Comparison of ENCODE assay signal across 1 cellular context in the genomic region with DNA sequence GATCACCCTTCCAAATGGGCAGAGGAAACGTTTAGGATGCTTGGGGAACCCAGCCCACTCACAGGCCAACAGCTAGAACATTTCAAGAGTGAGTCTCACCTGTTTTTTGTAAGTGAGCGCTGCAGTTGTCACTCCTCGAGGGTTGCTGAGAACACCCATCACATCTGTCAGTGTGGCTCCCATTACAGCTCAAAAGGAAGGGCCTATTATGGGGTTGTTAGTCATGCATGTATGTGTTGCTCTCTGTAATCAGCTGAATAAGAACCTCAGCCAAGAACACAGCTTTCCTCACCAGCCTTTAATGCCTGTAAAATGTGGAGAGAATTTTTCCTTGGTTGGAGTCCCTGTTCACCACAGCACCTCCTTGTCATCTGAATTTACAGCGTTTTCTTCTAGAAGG.
TF ChIP-seq lines count a peak whose summit lies in the region.

No MANE protein-coding gene starts in this region.

TF ChIP-seq in GM23338, 12 proteins besides CTCF, POLR2A, EP300 and RAD21 (continued from another document):
- TF ChIP-seq, protein P1, sequence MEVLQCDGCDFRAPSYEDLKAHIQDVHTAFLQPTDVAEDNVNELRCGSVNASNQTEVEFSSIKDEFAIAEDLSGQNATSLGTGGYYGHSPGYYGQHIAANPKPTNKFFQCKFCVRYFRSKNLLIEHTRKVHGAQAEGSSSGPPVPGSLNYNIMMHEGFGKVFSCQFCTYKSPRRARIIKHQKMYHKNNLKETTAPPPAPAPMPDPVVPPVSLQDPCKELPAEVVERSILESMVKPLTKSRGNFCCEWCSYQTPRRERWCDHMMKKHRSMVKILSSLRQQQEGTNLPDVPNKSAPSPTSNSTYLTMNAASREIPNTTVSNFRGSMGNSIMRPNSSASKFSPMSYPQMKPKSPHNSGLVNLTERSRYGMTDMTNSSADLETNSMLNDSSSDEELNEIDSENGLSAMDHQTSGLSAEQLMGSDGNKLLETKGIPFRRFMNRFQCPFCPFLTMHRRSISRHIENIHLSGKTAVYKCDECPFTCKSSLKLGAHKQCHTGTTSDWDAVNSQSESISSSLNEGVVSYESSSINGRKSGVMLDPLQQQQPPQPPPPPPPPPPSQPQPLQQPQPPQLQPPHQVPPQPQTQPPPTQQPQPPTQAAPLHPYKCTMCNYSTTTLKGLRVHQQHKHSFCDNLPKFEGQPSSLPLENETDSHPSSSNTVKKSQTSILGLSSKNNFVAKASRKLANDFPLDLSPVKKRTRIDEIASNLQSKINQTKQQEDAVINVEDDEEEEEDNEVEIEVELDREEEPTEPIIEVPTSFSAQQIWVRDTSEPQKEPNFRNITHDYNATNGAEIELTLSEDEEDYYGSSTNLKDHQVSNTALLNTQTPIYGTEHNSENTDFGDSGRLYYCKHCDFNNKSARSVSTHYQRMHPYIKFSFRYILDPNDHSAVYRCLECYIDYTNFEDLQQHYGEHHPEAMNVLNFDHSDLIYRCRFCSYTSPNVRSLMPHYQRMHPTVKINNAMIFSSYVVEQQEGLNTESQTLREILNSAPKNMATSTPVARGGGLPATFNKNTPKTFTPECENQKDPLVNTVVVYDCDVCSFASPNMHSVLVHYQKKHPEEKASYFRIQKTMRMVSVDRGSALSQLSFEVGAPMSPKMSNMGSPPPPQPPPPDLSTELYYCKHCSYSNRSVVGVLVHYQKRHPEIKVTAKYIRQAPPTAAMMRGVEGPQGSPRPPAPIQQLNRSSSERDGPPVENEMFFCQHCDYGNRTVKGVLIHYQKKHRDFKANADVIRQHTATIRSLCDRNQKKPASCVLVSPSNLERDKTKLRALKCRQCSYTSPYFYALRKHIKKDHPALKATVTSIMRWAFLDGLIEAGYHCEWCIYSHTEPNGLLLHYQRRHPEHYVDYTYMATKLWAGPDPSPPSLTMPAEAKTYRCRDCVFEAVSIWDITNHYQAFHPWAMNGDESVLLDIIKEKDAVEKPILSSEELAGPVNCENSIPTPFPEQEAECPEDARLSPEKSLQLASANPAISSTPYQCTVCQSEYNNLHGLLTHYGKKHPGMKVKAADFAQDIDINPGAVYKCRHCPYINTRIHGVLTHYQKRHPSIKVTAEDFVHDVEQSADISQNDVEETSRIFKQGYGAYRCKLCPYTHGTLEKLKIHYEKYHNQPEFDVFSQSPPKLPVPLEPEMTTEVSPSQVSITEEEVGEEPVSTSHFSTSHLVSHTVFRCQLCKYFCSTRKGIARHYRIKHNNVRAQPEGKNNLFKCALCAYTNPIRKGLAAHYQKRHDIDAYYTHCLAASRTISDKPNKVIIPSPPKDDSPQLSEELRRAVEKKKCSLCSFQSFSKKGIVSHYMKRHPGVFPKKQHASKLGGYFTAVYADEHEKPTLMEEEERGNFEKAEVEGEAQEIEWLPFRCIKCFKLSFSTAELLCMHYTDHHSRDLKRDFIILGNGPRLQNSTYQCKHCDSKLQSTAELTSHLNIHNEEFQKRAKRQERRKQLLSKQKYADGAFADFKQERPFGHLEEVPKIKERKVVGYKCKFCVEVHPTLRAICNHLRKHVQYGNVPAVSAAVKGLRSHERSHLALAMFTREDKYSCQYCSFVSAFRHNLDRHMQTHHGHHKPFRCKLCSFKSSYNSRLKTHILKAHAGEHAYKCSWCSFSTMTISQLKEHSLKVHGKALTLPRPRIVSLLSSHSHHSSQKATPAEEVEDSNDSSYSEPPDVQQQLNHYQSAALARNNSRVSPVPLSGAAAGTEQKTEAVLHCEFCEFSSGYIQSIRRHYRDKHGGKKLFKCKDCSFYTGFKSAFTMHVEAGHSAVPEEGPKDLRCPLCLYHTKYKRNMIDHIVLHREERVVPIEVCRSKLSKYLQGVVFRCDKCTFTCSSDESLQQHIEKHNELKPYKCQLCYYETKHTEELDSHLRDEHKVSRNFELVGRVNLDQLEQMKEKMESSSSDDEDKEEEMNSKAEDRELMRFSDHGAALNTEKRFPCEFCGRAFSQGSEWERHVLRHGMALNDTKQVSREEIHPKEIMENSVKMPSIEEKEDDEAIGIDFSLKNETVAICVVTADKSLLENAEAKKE (CRISPR knock-in tag; IDR thresholded peaks at IDR 0.05) = no peak
- TF ChIP-seq EZH2phosphoT487 (IDR thresholded peaks at IDR 0.05; ENCODE audit: unreplicated experiment) (no peak), POLR2AphosphoS5 (IDR thresholded peaks at IDR 0.05; ENCODE audit: low read depth) (no peak), CREB1 (CRISPR knock-in tag; IDR thresholded peaks at IDR 0.05; ENCODE audit: low read depth) (no peak), EZH2 (IDR thresholded peaks at IDR 0.05; ENCODE audit: low read depth, unreplicated experiment) (no peak), ETS1 (IDR thresholded peaks at IDR 0.05) (no peak), ZNF114 (CRISPR knock-in tag; IDR thresholded peaks at IDR 0.05) (no peak)
- TF ChIP-seq, protein P2, sequence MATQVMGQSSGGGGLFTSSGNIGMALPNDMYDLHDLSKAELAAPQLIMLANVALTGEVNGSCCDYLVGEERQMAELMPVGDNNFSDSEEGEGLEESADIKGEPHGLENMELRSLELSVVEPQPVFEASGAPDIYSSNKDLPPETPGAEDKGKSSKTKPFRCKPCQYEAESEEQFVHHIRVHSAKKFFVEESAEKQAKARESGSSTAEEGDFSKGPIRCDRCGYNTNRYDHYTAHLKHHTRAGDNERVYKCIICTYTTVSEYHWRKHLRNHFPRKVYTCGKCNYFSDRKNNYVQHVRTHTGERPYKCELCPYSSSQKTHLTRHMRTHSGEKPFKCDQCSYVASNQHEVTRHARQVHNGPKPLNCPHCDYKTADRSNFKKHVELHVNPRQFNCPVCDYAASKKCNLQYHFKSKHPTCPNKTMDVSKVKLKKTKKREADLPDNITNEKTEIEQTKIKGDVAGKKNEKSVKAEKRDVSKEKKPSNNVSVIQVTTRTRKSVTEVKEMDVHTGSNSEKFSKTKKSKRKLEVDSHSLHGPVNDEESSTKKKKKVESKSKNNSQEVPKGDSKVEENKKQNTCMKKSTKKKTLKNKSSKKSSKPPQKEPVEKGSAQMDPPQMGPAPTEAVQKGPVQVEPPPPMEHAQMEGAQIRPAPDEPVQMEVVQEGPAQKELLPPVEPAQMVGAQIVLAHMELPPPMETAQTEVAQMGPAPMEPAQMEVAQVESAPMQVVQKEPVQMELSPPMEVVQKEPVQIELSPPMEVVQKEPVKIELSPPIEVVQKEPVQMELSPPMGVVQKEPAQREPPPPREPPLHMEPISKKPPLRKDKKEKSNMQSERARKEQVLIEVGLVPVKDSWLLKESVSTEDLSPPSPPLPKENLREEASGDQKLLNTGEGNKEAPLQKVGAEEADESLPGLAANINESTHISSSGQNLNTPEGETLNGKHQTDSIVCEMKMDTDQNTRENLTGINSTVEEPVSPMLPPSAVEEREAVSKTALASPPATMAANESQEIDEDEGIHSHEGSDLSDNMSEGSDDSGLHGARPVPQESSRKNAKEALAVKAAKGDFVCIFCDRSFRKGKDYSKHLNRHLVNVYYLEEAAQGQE (IDR thresholded peaks at IDR 0.05; ENCODE audit: unreplicated experiment) = no peak
